ENCODE assay signal across 1 cellular context in the genomic region with DNA sequence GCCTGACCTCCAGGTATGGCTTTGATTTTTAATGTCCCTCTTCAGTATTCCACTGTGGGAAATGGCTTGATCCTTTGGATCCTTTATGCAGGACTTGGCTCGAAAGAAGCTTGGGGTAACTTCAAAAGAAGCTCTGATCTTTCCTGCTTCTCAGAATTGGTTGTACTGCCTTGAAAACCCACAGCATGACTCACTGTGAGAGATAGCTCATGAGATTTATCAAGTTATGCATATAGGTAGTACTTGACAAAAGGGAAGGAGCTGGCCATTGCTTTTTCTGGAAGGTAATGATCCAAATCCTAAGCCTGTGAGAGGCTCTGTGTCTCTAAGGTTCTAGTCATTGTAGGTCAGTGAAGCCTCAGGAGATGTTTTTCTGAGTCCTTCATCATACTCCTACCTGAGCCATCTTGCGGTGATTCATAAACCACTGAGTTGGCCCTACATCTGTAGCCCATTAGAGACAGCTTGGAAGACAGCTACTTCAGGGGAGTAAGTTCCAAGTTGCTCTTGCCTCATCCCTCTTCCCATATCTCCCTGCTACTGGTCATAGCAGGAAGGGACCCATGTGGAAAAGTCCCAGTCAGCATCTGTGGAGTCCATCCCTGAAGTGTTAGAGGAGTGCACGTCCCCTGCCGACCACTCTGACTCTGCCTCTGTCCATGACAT.
A peak's percentile ranks its signal among the peaks of the same experiment; 100 is the strongest.
TF ChIP-seq lines count a peak whose summit lies in the region.

No MANE protein-coding gene starts in this region.

TF ChIP-seq in HepG2, 621 proteins besides CTCF, POLR2A, EP300 and RAD21:
- no peak for TF ChIP-seq SIN3A (IDR thresholded peaks at IDR 0.05; ENCODE audit: borderline replicate concordance, low read depth, low read length)
- TF ChIP-seq TOE1 (CRISPR knock-in tag; IDR thresholded peaks at IDR 0.05), result no peak
- peak; percentile 62 for TF ChIP-seq RBM22 (optimal IDR thresholded peaks at IDR 0.05; ENCODE audit: low read length)
